Comparison of ENCODE assay signal across 8 cellular contexts in genomic region chr11:121418625-121419114, GRCh38. TPM values are rescaled to one million over a fixed set of nuclear protein-coding genes. Genes with fewer than 3 reads are reported as not detected.
A peak's percentile ranks its signal among the peaks of the same experiment; 100 is the strongest.
DNase-seq lines count a peak whose midpoint lies in the region; ATAC-seq and TF ChIP-seq lines count a peak whose summit lies in the region.

No MANE protein-coding gene starts in this region.

- ATAC-seq in Panc1: peak; percentile 76
- peak; percentile 59 for ATAC-seq in activated naive CD8-positive, alpha-beta T cell treated with anti-CD3 and anti-CD28 coated beads, Interleukin-2, amount 50 U/mL, for 24 hours

- H3K9ac ChIP-seq in MM.1S (ENCODE audit: low read length): no peak overlapping the region

- no TSS peak for BruUV-seq in Panc1 (replicated peaks; lab: Mats Ljungman, UMichigan)

- H3K9me3 Mint-ChIP-seq in activated naive CD8-positive, alpha-beta T cell treated with anti-CD3 and anti-CD28 coated beads, Interleukin-2, amount 50 U/mL, for 24 hours: no peaks in the 10 kb centered on the region

- H3K9me2 ChIP-seq in MM.1S (replicated peaks; ENCODE audit: insufficient read depth, low read length): no peaks in the 10 kb centered on the region

- DNase-seq in NCI-H82 (lab: John Stamatoyannopoulos, UW): peak; percentile 41
- DNase-seq in NCI-H82 treated with DMSO at 0.1 percent for 48 hours (lab: John Stamatoyannopoulos, UW; ENCODE audit: unreplicated experiment): no peak
- no peak for DNase-seq in Panc1 (ENCODE audit: low read depth, low spot score)
- peak; percentile 25 for DNase-seq in activated naive CD8-positive, alpha-beta T cell treated with anti-CD3 and anti-CD28 coated beads, Interleukin-2, amount 50 U/mL, for 24 hours
- peak; percentile 20 to 38 for DNase-seq in stimulated activated CD4-positive, alpha-beta T cell treated with anti-CD3 and anti-CD28 coated beads, Interleukin-2, amount 100 ng/mL, for 24 hours
- DNase-seq in GM10248 (ENCODE audit: extremely low spot score): no peak
- no peak for DNase-seq in mesenteric fat pad (ENCODE audit: low spot score)
- DNase-seq in MM.1S: no peak

- H3K27me3 ChIP-seq in Panc1 (ENCODE audit: control insufficient read depth, insufficient read depth, low read length) (no peaks in the 10 kb centered on the region; the same call in 1 of the 2 replicates), MM.1S (replicated peaks; ENCODE audit: insufficient read depth, low read length) (no peaks in the 10 kb centered on the region)

- peaks cover 10% of the 10 kb centered on the region; the same call in 1 of the 2 replicates for H3F3A ChIP-seq in MM.1S (ENCODE audit: insufficient read depth, low read length)

- H4K20me1 ChIP-seq in MM.1S (ENCODE audit: insufficient read depth, low read length): no peaks in the 10 kb centered on the region

- no peak for TF ChIP-seq CTCF in Panc1 (IDR thresholded peaks at IDR 0.05)
- no peak for TF ChIP-seq CTCF in GM10248 (IDR thresholded peaks at IDR 0.05; ENCODE audit: control extremely low read depth, extremely low read depth, low read depth, missing control alignments)
- no peak for TF ChIP-seq CTCF in MM.1S (IDR thresholded peaks at IDR 0.05; ENCODE audit: low read length)

- in situ Hi-C loops in Panc1 (cut with HindIII; ENCODE audit: low pct_unique_long_range_greater_than_20kb, low sequenced_read_pairs): no loop called here

- no peak overlapping the region for H3K4me2 ChIP-seq in MM.1S (ENCODE audit: low read depth, low read length)

- no peaks in the 10 kb centered on the region for H3K79me2 ChIP-seq in MM.1S (ENCODE audit: low read length)

- H3K27ac ChIP-seq in Panc1 (ENCODE audit: low read length) (no peak overlapping the region), MM.1S (ENCODE audit: low read length) (no peak overlapping the region)

- H3K4me3 Mint-ChIP-seq in activated naive CD8-positive, alpha-beta T cell treated with anti-CD3 and anti-CD28 coated beads, Interleukin-2, amount 50 U/mL, for 24 hours: no peak overlapping the region

- H3K4me3 ChIP-seq in Panc1 (ENCODE audit: low read depth in 2 of 2, low read length in 2 of 2) (no peak overlapping the region), MM.1S (ENCODE audit: low read length) (no peak overlapping the region)

- CTCF ChIA-PET in Panc1 (lab: Charles Lee) (no interaction called here), GM10248 (lab: Yijun Ruan, JAX) (interaction anchor here (1.1 to 1.5 kb wide), 3 partner anchors 32 to 51 kb away, joined by 3 read pairs; no protein-coding TSS in a partner anchor)

- POLR2A ChIA-PET in Panc1 (lab: Charles Lee) (no interaction called here), GM10248 (lab: Yijun Ruan, JAX) (no interaction called here)

- intact Hi-C loops in Panc1 (cut with micrococcal nuclease; ENCODE audit: unreplicated experiment): no loop called here

- no peaks in the 10 kb centered on the region for H3K36me3 Mint-ChIP-seq in activated naive CD8-positive, alpha-beta T cell treated with anti-CD3 and anti-CD28 coated beads, Interleukin-2, amount 50 U/mL, for 24 hours (ENCODE audit: low read depth)

- peak overlapping the region; percentile 12 for H3K27ac Mint-ChIP-seq in activated naive CD8-positive, alpha-beta T cell treated with anti-CD3 and anti-CD28 coated beads, Interleukin-2, amount 50 U/mL, for 24 hours

- H3K27me3 Mint-ChIP-seq in activated naive CD8-positive, alpha-beta T cell treated with anti-CD3 and anti-CD28 coated beads, Interleukin-2, amount 50 U/mL, for 24 hours: no peaks in the 10 kb centered on the region

- peaks cover 63% of the 10 kb centered on the region for H3K4me1 Mint-ChIP-seq in activated naive CD8-positive, alpha-beta T cell treated with anti-CD3 and anti-CD28 coated beads, Interleukin-2, amount 50 U/mL, for 24 hours

- H3K36me3 ChIP-seq in Panc1 (ENCODE audit: control insufficient read depth, insufficient read depth, low read length) (no peaks in the 10 kb centered on the region), MM.1S (replicated peaks; ENCODE audit: insufficient read depth, low read length) (no peaks in the 10 kb centered on the region)

- H2AFZ ChIP-seq in MM.1S (ENCODE audit: low read length): no peak overlapping the region

- H3K9me3 ChIP-seq in Panc1 (ENCODE audit: control insufficient read depth, insufficient read depth, low read depth, low read length): no peaks in the 10 kb centered on the region
- no peaks in the 10 kb centered on the region for H3K9me3 ChIP-seq in MM.1S (replicated peaks; ENCODE audit: insufficient read depth, low read length)

- no peaks in the 10 kb centered on the region for H3K4me1 ChIP-seq in Panc1 (ENCODE audit: control insufficient read depth, insufficient read depth, low read length)
- peaks cover 17% of the 10 kb centered on the region for H3K4me1 ChIP-seq in MM.1S (ENCODE audit: low read length)

RNA-seq across cellular contexts. Expression of gene SORL1, which starts 33.4 kb away (rescaled TPM):
- total RNA-seq in Panc1 (2021; ENCODE audit: unreplicated experiment): 36.3 TPM
- polyA plus RNA-seq in Panc1 (2012; ENCODE audit: insufficient read length): 30.4 TPM
- total RNA-seq in mesenteric fat pad: 31.8 TPM

Comparison
In these comparisons a context has a peak if more than half of its experiments do, and no peak if none do; other contexts are left out.
1. DNase-seq: peak in NCI-H82 (single experiment), activated naive CD8-positive, alpha-beta T cell treated with anti-CD3 and anti-CD28 coated beads, Interleukin-2, amount 50 U/mL, for 24 hours (single experiment) and stimulated activated CD4-positive, alpha-beta T cell treated with anti-CD3 and anti-CD28 coated beads, Interleukin-2, amount 100 ng/mL, for 24 hours (2 of 2); none in NCI-H82 treated with DMSO at 0.1 percent for 48 hours (single experiment), Panc1 (single experiment), GM10248 (single experiment), mesenteric fat pad (single experiment) and MM.1S (single experiment).